Comparison of ENCODE assay signal across 24 cellular contexts in genomic region chr6:44065443-44066115, GRCh38.
DNase-seq lines count a peak whose midpoint lies in the region; TF ChIP-seq lines count a peak whose summit lies in the region.
"Had no signal": no experiment of that assay in that cellular context is flagged by ENCODE, and none has a peak within 500 bp of the region (broad histone marks: within the 10 kb centered on the region; RNA-seq: fewer than 3 reads in every experiment).

No MANE protein-coding gene starts in this region.

- H3K9me2 ChIP-seq in PC-9 (ENCODE audit: insufficient read depth), result no peaks in the 10 kb centered on the region

- peak overlapping the region; percentile 86 for H3K27ac ChIP-seq in CD8-positive, alpha-beta memory T cell (ENCODE audit: low read depth, low read length)
- H3K27ac ChIP-seq in PC-9 (peak overlapping the region; percentile 60), trophoblast cell (ENCODE audit: low read depth, low read length) (no peak overlapping the region), colonic mucosa (no peak overlapping the region)
- H3K27ac ChIP-seq: ovary, tibial artery had no signal

- H3K18ac ChIP-seq in trophoblast cell (ENCODE audit: low read length), result peak overlapping the region; percentile 39

- H3K4me1 ChIP-seq in CD8-positive, alpha-beta memory T cell (ENCODE audit: insufficient read depth, low read length), result no peaks in the 10 kb centered on the region
- H3K4me1 ChIP-seq in PC-9 (replicated peaks; ENCODE audit: insufficient read depth), result peaks cover 52% of the 10 kb centered on the region
- H3K4me1 ChIP-seq in trophoblast cell (ENCODE audit: control insufficient read depth in 1 of 2, insufficient read depth in 2 of 2, low read length in 2 of 2), result peaks cover 18 to 19% of the 10 kb centered on the region in 2 experiments
- no peaks in the 10 kb centered on the region for H3K4me1 ChIP-seq in colonic mucosa

- CTCF ChIA-PET in CD8-positive, alpha-beta memory T cell (lab: Charles Lee), result interaction anchor here (1.8 to 2.5 kb wide), 2 partner anchors 9 to 296 kb away, joined by 6 to 9 read pairs; partner anchors contain the start of gene VEGFA
- CTCF ChIA-PET in PC-9 (lab: Charles Lee), result no interaction called here

- H3K36me3 ChIP-seq in CD8-positive, alpha-beta memory T cell (ENCODE audit: insufficient read depth, low read length), result no peaks in the 10 kb centered on the region
- H3K36me3 ChIP-seq in PC-9 (ENCODE audit: low read depth) (no peaks in the 10 kb centered on the region), trophoblast cell (ENCODE audit: control insufficient read depth in 1 of 2, insufficient read depth in 2 of 2, low read length in 2 of 2) (no peaks in the 10 kb centered on the region), colonic mucosa (no peaks in the 10 kb centered on the region), H7 (replicated peaks; ENCODE audit: control insufficient read depth, insufficient read depth, low read length) (no peaks in the 10 kb centered on the region)
- H3K36me3 ChIP-seq: ovary, tibial artery had no signal

- H2BK120ac ChIP-seq in trophoblast cell (ENCODE audit: insufficient read depth, low read length, poor library complexity), result peak overlapping the region; percentile 18

- peak overlapping the region; percentile 9 for H3K14ac ChIP-seq in trophoblast cell (ENCODE audit: low read length)

- peaks cover 14% of the 10 kb centered on the region; the same call in 1 of the 2 replicates for H3K79me2 ChIP-seq in PC-9 (ENCODE audit: low read depth)
- no peaks in the 10 kb centered on the region for H3K79me2 ChIP-seq in trophoblast cell (ENCODE audit: control insufficient read depth, insufficient read depth, low read length, poor library complexity)
- H3K79me2 ChIP-seq: hepatocyte had no signal

- no CpG with 5 or more reads among the region's 13 CpGs for WGBS in trophoblast cell (ENCODE audit: extremely low coverage, insufficient coverage, insufficient read length)

- H4K12ac ChIP-seq in trophoblast cell (ENCODE audit: low read depth, low read length), result no peak overlapping the region

- no peaks in the 10 kb centered on the region for H3K27me3 ChIP-seq in CD8-positive, alpha-beta memory T cell (ENCODE audit: insufficient read depth, low read length, poor library complexity, severe bottlenecking)
- no peaks in the 10 kb centered on the region for H3K27me3 ChIP-seq in PC-9 (ENCODE audit: insufficient read depth, low read depth)
- H3K27me3 ChIP-seq in trophoblast cell (ENCODE audit: insufficient read depth, low read length), result no peaks in the 10 kb centered on the region
- H3K27me3 ChIP-seq in colonic mucosa, result no peaks in the 10 kb centered on the region
- H3K27me3 ChIP-seq in H7 (ENCODE audit: control insufficient read depth, insufficient read depth, low read length), result no peaks in the 10 kb centered on the region
- H3K27me3 ChIP-seq: hepatocyte, ovary, tibial artery had no signal

- H3K4me3 Mint-ChIP-seq in CD8-positive, alpha-beta memory T cell, result no peak overlapping the region
- H3K4me3 Mint-ChIP-seq in endothelial cell (ENCODE audit: unreplicated experiment), result no peak overlapping the region
- H3K4me3 Mint-ChIP-seq: activated CD8-positive, alpha-beta memory T cell treated with anti-CD3 and anti-CD28 coated beads, Interleukin-2, amount 10 ng/mL, durations not matched to agents 7 days and 5 days; activated naive CD4-positive, alpha-beta T cell treated with anti-CD3 and anti-CD28 coated beads, Interleukin-2, amount 50 U/mL, for 24 hours; activated T-cell treated with anti-CD3 and anti-CD28 coated beads, Interleukin-2, amount 50 U/mL, for 72 hours; CD4-positive, alpha-beta memory T cell; GM23338; naive thymus-derived CD4-positive, alpha-beta T cell; stimulated activated naive CD8-positive, alpha-beta T cell treated with anti-CD3 and anti-CD28 coated beads, Interleukin-15, amount 100 ng/mL, for 72 hours; WTC11 had no signal

- no peaks in the 10 kb centered on the region for H3K4me1 Mint-ChIP-seq in CD8-positive, alpha-beta memory T cell
- peaks cover 32% of the 10 kb centered on the region for H3K4me1 Mint-ChIP-seq in endothelial cell (ENCODE audit: unreplicated experiment)
- H3K4me1 Mint-ChIP-seq: activated naive CD4-positive, alpha-beta T cell treated with anti-CD3 and anti-CD28 coated beads, Interleukin-2, amount 50 U/mL, for 24 hours; CD4-positive, alpha-beta memory T cell had no signal

- peaks cover 13% of the 10 kb centered on the region for H3K79me1 ChIP-seq in trophoblast cell (ENCODE audit: low read length)

- no peaks in the 10 kb centered on the region for H3K9me3 Mint-ChIP-seq in CD8-positive, alpha-beta memory T cell
- no peaks in the 10 kb centered on the region for H3K9me3 Mint-ChIP-seq in endothelial cell (ENCODE audit: unreplicated experiment)
- H3K9me3 Mint-ChIP-seq: activated naive CD4-positive, alpha-beta T cell treated with anti-CD3 and anti-CD28 coated beads, Interleukin-2, amount 50 U/mL, for 24 hours; activated T-cell treated with anti-CD3 and anti-CD28 coated beads, Interleukin-2, amount 50 U/mL, for 72 hours; CD4-positive, alpha-beta memory T cell; GM23338; stimulated activated naive CD8-positive, alpha-beta T cell treated with anti-CD3 and anti-CD28 coated beads, Interleukin-15, amount 100 ng/mL, for 72 hours; WTC11 had no signal

- no peaks in the 10 kb centered on the region for H3K9me3 ChIP-seq in CD8-positive, alpha-beta memory T cell (ENCODE audit: low read length)
- H3K9me3 ChIP-seq in PC-9 (ENCODE audit: insufficient read depth, low read depth) (no peaks in the 10 kb centered on the region), trophoblast cell (ENCODE audit: insufficient read depth, low read depth, low read length) (peaks cover 1% of the 10 kb centered on the region), colonic mucosa (no peaks in the 10 kb centered on the region)
- H3K9me3 ChIP-seq: ovary, tibial artery had no signal

- peak overlapping the region; percentile 21; the same call in 1 of the 2 replicates for H3K4me2 ChIP-seq in PC-9
- no peak overlapping the region for H3K4me2 ChIP-seq in trophoblast cell (ENCODE audit: low read length)
- H3K4me2 ChIP-seq: GM23338, hepatocyte had no signal

- POLR2A ChIA-PET in CD8-positive, alpha-beta memory T cell (lab: Charles Lee), result no interaction called here
- POLR2A ChIA-PET in PC-9 (lab: Charles Lee; ENCODE audit: unreplicated experiment), result no interaction called here

- no peak overlapping the region for H3K4me3 ChIP-seq in CD8-positive, alpha-beta memory T cell (ENCODE audit: low read length)
- no peak overlapping the region for H3K4me3 ChIP-seq in PC-9
- H3K4me3 ChIP-seq in trophoblast cell (ENCODE audit: low read depth, low read length), result no peak overlapping the region
- no peak overlapping the region for H3K4me3 ChIP-seq in colonic mucosa
- no peak overlapping the region for H3K4me3 ChIP-seq in H7 (ENCODE audit: insufficient read depth, low read depth, low read length)
- H3K4me3 ChIP-seq: GM23338, hepatocyte, ovary, tibial artery had no signal

- no peak for DNase-seq in CD8-positive, alpha-beta memory T cell
- DNase-seq in PC-9 (no peak), endothelial cell (ENCODE audit: low spot score) (no peak), trophoblast cell (no peak), colonic mucosa (no peak), cerebellar cortex (ENCODE audit: low spot score) (no peak), H7 (no peak), NCI-H2171 (lab: John Stamatoyannopoulos, UW) (no peak)
- DNase-seq: activated CD4-positive, alpha-beta T cell treated with anti-CD3 and anti-CD28 coated beads, Interleukin-2, amount 50 U/mL, for 1 hour; activated CD8-positive, alpha-beta memory T cell treated with anti-CD3 and anti-CD28 coated beads, Interleukin-2, amount 10 ng/mL, durations not matched to agents 7 days and 5 days; activated T-cell treated with anti-CD3 and anti-CD28 coated beads, Interleukin-2, amount 50 U/mL, for 72 hours; CD4-positive, alpha-beta memory T cell; Karpas-422; naive thymus-derived CD4-positive, alpha-beta T cell; NCI-H1694 treated with DMSO at 0.1 percent for 48 hours; ovary; stimulated activated naive CD8-positive, alpha-beta T cell treated with anti-CD3 and anti-CD28 coated beads, Interleukin-15, amount 100 ng/mL, for 72 hours; SW 1271; T1000; tibial artery had no signal

- H3K27ac Mint-ChIP-seq in CD8-positive, alpha-beta memory T cell, result peak overlapping the region in 1 of 8 donors; percentile 58
- peak overlapping the region; percentile 42 for H3K27ac Mint-ChIP-seq in endothelial cell (ENCODE audit: unreplicated experiment)
- H3K27ac Mint-ChIP-seq: activated CD8-positive, alpha-beta memory T cell treated with anti-CD3 and anti-CD28 coated beads, Interleukin-2, amount 10 ng/mL, durations not matched to agents 7 days and 5 days; activated naive CD4-positive, alpha-beta T cell treated with anti-CD3 and anti-CD28 coated beads, Interleukin-2, amount 50 U/mL, for 24 hours; activated T-cell treated with anti-CD3 and anti-CD28 coated beads, Interleukin-2, amount 50 U/mL, for 72 hours; CD4-positive, alpha-beta memory T cell; GM23338; WTC11 had no signal

- TF ChIP-seq CTCF in PC-9 (conservative IDR thresholded peaks at IDR 0.05), result no peak
- no peak for TF ChIP-seq CTCF in endothelial cell (IDR thresholded peaks at IDR 0.05; ENCODE audit: unreplicated experiment)
- TF ChIP-seq CTCF in colonic mucosa (IDR thresholded peaks at IDR 0.05), result no peak

- H3K4ac ChIP-seq in trophoblast cell (ENCODE audit: low read depth, low read length), result no peak overlapping the region

- H2AK5ac ChIP-seq in trophoblast cell (ENCODE audit: low read length), result peak overlapping the region; percentile 52

- no peaks in the 10 kb centered on the region for H3K36me3 Mint-ChIP-seq in CD8-positive, alpha-beta memory T cell
- H3K36me3 Mint-ChIP-seq in endothelial cell (ENCODE audit: low read depth, unreplicated experiment), result no peaks in the 10 kb centered on the region
- H3K36me3 Mint-ChIP-seq: activated CD8-positive, alpha-beta memory T cell treated with anti-CD3 and anti-CD28 coated beads, Interleukin-2, amount 10 ng/mL, durations not matched to agents 7 days and 5 days; activated naive CD4-positive, alpha-beta T cell treated with anti-CD3 and anti-CD28 coated beads, Interleukin-2, amount 50 U/mL, for 24 hours; CD4-positive, alpha-beta memory T cell; WTC11 had no signal

- no peak overlapping the region for H4K8ac ChIP-seq in trophoblast cell (ENCODE audit: low read depth, low read length)

- no peak overlapping the region for H3K9ac ChIP-seq in trophoblast cell (ENCODE audit: low read length)
- H3K9ac ChIP-seq in colonic mucosa (ENCODE audit: low read depth in 2 of 2, low read length in 2 of 2), result peak overlapping the region in 1 of 2 donors; percentile 19

- H3F3A ChIP-seq in PC-9 (ENCODE audit: insufficient read depth, low read depth), result peaks cover 28% of the 10 kb centered on the region

- peak overlapping the region; percentile 56 for H4K91ac ChIP-seq in trophoblast cell (ENCODE audit: low read depth, low read length)

- BruUV-seq in PC-9 (replicated peaks; lab: Mats Ljungman, UMichigan), result no TSS peak

- peaks cover 0 to 11% of the 10 kb centered on the region in 2 donors for H3K27me3 Mint-ChIP-seq in CD8-positive, alpha-beta memory T cell
- H3K27me3 Mint-ChIP-seq in endothelial cell (ENCODE audit: unreplicated experiment), result peaks cover 9% of the 10 kb centered on the region

- H2AFZ ChIP-seq in PC-9, result no peak overlapping the region
- peak overlapping the region; percentile 3 for H2AFZ ChIP-seq in trophoblast cell (ENCODE audit: insufficient read depth, low read length, poor library complexity)
- H2AFZ ChIP-seq: GM23338, hepatocyte had no signal

- H3K23ac ChIP-seq in trophoblast cell (ENCODE audit: low read length), result no peak overlapping the region

- intact Hi-C loops in PC-9 (cut with micrococcal nuclease; ENCODE audit: unreplicated experiment), result no loop called here
- intact Hi-C loops in colonic mucosa (cut with DNase I), result loop anchor here (5.0 kb wide), 1 partner anchor 58 kb away; no protein-coding TSS in a partner anchor

- H4K20me1 ChIP-seq in PC-9 (ENCODE audit: insufficient read depth), result no peaks in the 10 kb centered on the region

- peak overlapping the region; percentile 37 for H2BK12ac ChIP-seq in trophoblast cell (ENCODE audit: low read length)

- H2BK5ac ChIP-seq in trophoblast cell (ENCODE audit: low read depth, low read length, poor library complexity), result no peak overlapping the region

Comparison
In these comparisons a context has a peak if more than half of its experiments do, and no peak if none do; other contexts are left out.
1. H3K27ac ChIP-seq: peak in CD8-positive, alpha-beta memory T cell (single experiment) and PC-9 (single experiment); none in trophoblast cell (single experiment) and colonic mucosa (single experiment).